ENCODE assay signal across 8 cellular contexts in the genomic region with DNA sequence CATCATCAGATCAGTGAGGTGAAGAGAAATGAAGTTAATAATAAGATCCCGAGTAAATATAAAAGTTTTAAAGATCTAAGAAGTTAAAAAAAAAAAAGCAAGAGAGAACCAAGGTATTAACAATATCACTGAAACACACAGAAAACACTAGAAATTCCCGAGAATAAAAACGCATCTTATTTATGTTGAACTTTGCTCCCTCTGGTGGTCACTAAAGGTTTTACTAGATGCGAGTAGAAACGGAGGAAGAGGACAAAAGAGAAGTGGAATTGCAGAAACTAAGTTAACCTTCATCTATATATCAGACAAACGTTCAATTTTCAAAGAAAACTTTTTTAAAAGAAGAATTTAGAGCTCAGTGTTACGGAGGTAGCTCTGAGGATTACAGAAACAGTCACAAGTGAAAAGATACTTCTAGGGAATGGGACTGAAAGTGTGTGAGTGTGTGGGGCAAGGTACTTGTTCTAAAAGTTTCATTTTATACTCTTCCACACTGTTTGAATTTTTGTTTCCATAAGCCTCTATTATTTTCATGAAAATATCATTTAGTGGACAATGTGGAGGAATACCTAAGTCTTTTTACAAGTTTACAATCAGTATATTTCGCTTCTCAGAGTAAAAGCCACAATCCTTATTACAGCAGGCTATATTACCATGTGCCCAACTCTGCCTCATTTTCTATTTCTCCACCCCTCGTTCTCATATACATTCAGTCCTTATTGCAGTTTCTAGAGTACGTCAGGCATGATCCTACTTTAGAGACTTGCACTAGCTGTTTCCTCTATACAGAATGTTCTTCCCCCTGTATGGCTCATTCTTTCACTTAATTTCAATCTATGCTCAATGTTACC. TPM values are rescaled to one million over a fixed set of nuclear protein-coding genes. Genes with fewer than 3 reads are reported as not detected.
DNase-seq lines count a peak whose midpoint lies in the region; ATAC-seq, FAIRE-seq and TF ChIP-seq lines count a peak whose summit lies in the region.

No MANE protein-coding gene starts in this region.

- no peak overlapping the region for H3K9ac ChIP-seq in keratinocyte (ENCODE audit: control insufficient read depth, extremely low read depth, insufficient read depth, low read length)

- H3K9me3 ChIP-seq in CD4-positive, alpha-beta T cell (ENCODE audit: control insufficient read depth, low read length): no peaks in the 10 kb centered on the region
- H3K9me3 ChIP-seq in keratinocyte (ENCODE audit: control insufficient read depth, low read depth, low read length): no peaks in the 10 kb centered on the region

- FAIRE-seq in keratinocyte (lab: Jason Lieb, UNC): no peak

- DNase-seq in CD4-positive, alpha-beta T cell: no peak
- DNase-seq in GM20000 (ENCODE audit: low spot score) (peak; percentile 48), NCI-H446 (lab: John Stamatoyannopoulos, UW) (peak; percentile 55 to 80), astrocyte of the spinal cord (ENCODE audit: low read depth, low spot score) (peak; percentile 73), keratinocyte (ENCODE audit: low read depth, low spot score) (peak; percentile 25), type B pancreatic cell (ENCODE audit: extremely low spot score, unreplicated experiment) (no peak)
- no peak for DNase-seq in activated CD8-positive, alpha-beta memory T cell treated with anti-CD3 and anti-CD28 coated beads, Interleukin-2, amount 10 ng/mL, durations not matched to agents 7 days and 5 days

- peak; percentile 52 for ATAC-seq in CD4-positive, alpha-beta T cell (ENCODE audit: poor library complexity)
- no peak for ATAC-seq in activated CD8-positive, alpha-beta memory T cell treated with anti-CD3 and anti-CD28 coated beads, Interleukin-2, amount 10 ng/mL, durations not matched to agents 7 days and 5 days
- no peak for ATAC-seq in HG03095 (IDR thresholded peaks at IDR 0.05; ENCODE audit: unreplicated experiment)

- peaks cover 10% of the 10 kb centered on the region for H3K79me2 ChIP-seq in keratinocyte (ENCODE audit: control insufficient read depth, insufficient read depth, low read length)

- in situ Hi-C loops in astrocyte of the spinal cord (cut with HindIII; ENCODE audit: low sequenced_read_pairs): no loop called here

- peaks cover 9 to 18% of the 10 kb centered on the region in 2 experiments for H3K36me3 ChIP-seq in keratinocyte (ENCODE audit: control insufficient read depth in 2 of 2, extremely low read depth in 1 of 2, insufficient read depth in 2 of 2, low read length in 2 of 2)

- no peak overlapping the region for H3K27ac ChIP-seq in CD4-positive, alpha-beta T cell (ENCODE audit: low read depth, low read length)
- no peak overlapping the region for H3K27ac ChIP-seq in keratinocyte (ENCODE audit: control insufficient read depth, insufficient read depth, low read length)

- dilution Hi-C loops in keratinocyte (cut with MboI; ENCODE audit: extremely low pct_ligation_motif_present, low sequenced_read_pairs): no loop called here

- H3K27me3 Mint-ChIP-seq in CD4-positive, alpha-beta T cell: no peaks in the 10 kb centered on the region
- no peaks in the 10 kb centered on the region for H3K27me3 Mint-ChIP-seq in type B pancreatic cell
- H3K27me3 Mint-ChIP-seq in activated CD8-positive, alpha-beta memory T cell treated with anti-CD3 and anti-CD28 coated beads, Interleukin-2, amount 10 ng/mL, durations not matched to agents 7 days and 5 days: no peaks in the 10 kb centered on the region

- intact Hi-C loops in CD4-positive, alpha-beta T cell (cut with DNase I, micrococcal nuclease): loop anchor here (1.0 to 5.0 kb wide), 3 partner anchors 20 to 775 kb away; partner anchors contain the start of gene ACBD6 (in 1 of the 2)

- no peaks in the 10 kb centered on the region for H3K9me1 ChIP-seq in keratinocyte (ENCODE audit: control insufficient read depth, extremely low read depth, insufficient read depth, low read length)

- TF ChIP-seq CTCF in CD4-positive, alpha-beta T cell (IDR thresholded peaks at IDR 0.05): peak; percentile 88
- TF ChIP-seq CTCF in GM20000 (IDR thresholded peaks at IDR 0.05; ENCODE audit: extremely low read depth, missing control alignments) (peak; percentile 48), astrocyte of the spinal cord (IDR thresholded peaks at IDR 0.05; ENCODE audit: low read depth, low read length) (peak; percentile 70), keratinocyte (optimal IDR thresholded peaks at IDR 0.05 in 1 of 3, IDR thresholded peaks at IDR 0.05 in 1 of 3, conservative IDR thresholded peaks at IDR 0.05 in 1 of 3; ENCODE audit: extremely low read depth in 1 of 3, insufficient read depth in 2 of 3, low read length in 3 of 3) (peak in 2 of 3 experiments; percentile 37 to 55), type B pancreatic cell (conservative IDR thresholded peaks at IDR 0.05) (peak; percentile 92)

- H3K4me3 Mint-ChIP-seq in CD4-positive, alpha-beta T cell: no peak overlapping the region
- no peak overlapping the region for H3K4me3 Mint-ChIP-seq in type B pancreatic cell
- no peak overlapping the region for H3K4me3 Mint-ChIP-seq in activated CD8-positive, alpha-beta memory T cell treated with anti-CD3 and anti-CD28 coated beads, Interleukin-2, amount 10 ng/mL, durations not matched to agents 7 days and 5 days

- CTCF ChIA-PET in CD4-positive, alpha-beta T cell (lab: Charles Lee): interaction anchor here (0.7 to 1.2 kb wide), 3 partner anchors 19 to 54 kb away, joined by 3 read pairs; partner anchors contain the start of gene ACBD6
- CTCF ChIA-PET in activated CD8-positive, alpha-beta memory T cell treated with anti-CD3 and anti-CD28 coated beads, Interleukin-2, amount 10 ng/mL, durations not matched to agents 7 days and 5 days (lab: Charles Lee): interaction anchor here (0.5 to 1.7 kb wide), 12 partner anchors 9 to 640 kb away, joined by 3 to 7 read pairs (median 4); partner anchors contain the start of gene ACBD6

- POLR2A ChIA-PET in CD4-positive, alpha-beta T cell (lab: Charles Lee): no interaction called here

- peaks cover 2% of the 10 kb centered on the region for H3K4me1 ChIP-seq in keratinocyte (ENCODE audit: control insufficient read depth, extremely low read depth, insufficient read depth, low read length)

- H4K20me1 ChIP-seq in keratinocyte (ENCODE audit: control insufficient read depth, extremely low read depth, insufficient read depth, low read length): no peaks in the 10 kb centered on the region

- no peak overlapping the region for H2AFZ ChIP-seq in keratinocyte (ENCODE audit: control insufficient read depth, low read length)

- no peaks in the 10 kb centered on the region for H3K9me3 Mint-ChIP-seq in CD4-positive, alpha-beta T cell
- H3K9me3 Mint-ChIP-seq in type B pancreatic cell: no peaks in the 10 kb centered on the region
- no peaks in the 10 kb centered on the region for H3K9me3 Mint-ChIP-seq in activated CD8-positive, alpha-beta memory T cell treated with anti-CD3 and anti-CD28 coated beads, Interleukin-2, amount 10 ng/mL, durations not matched to agents 7 days and 5 days (ENCODE audit: low read depth)

- no peaks in the 10 kb centered on the region for H3K27me3 ChIP-seq in CD4-positive, alpha-beta T cell (ENCODE audit: control insufficient read depth, insufficient read depth, low read length)
- no peaks in the 10 kb centered on the region for H3K27me3 ChIP-seq in keratinocyte (ENCODE audit: control insufficient read depth, extremely low read depth, insufficient read depth, low read length)

- H3K4me1 Mint-ChIP-seq in CD4-positive, alpha-beta T cell (ENCODE audit: low read depth): peaks cover 21% of the 10 kb centered on the region
- peaks cover 5% of the 10 kb centered on the region for H3K4me1 Mint-ChIP-seq in type B pancreatic cell (ENCODE audit: unreplicated experiment)
- peaks cover 6% of the 10 kb centered on the region for H3K4me1 Mint-ChIP-seq in activated CD8-positive, alpha-beta memory T cell treated with anti-CD3 and anti-CD28 coated beads, Interleukin-2, amount 10 ng/mL, durations not matched to agents 7 days and 5 days

- H3K4me3 ChIP-seq in astrocyte of the spinal cord (ENCODE audit: low read depth, low read length): no peak overlapping the region
- no peak overlapping the region for H3K4me3 ChIP-seq in keratinocyte (ENCODE audit: control insufficient read depth in 2 of 3, extremely low read depth in 1 of 3, insufficient read depth in 2 of 3, low read depth in 1 of 3, low read length in 3 of 3)

- peak overlapping the region; percentile 24 for H3K4me2 ChIP-seq in keratinocyte (ENCODE audit: control insufficient read depth, extremely low read depth, insufficient read depth, low read depth, low read length)

- H3K36me3 Mint-ChIP-seq in CD4-positive, alpha-beta T cell (ENCODE audit: low read depth): peaks cover 64% of the 10 kb centered on the region
- H3K36me3 Mint-ChIP-seq in type B pancreatic cell: peaks cover 35% of the 10 kb centered on the region
- peaks cover 19% of the 10 kb centered on the region for H3K36me3 Mint-ChIP-seq in activated CD8-positive, alpha-beta memory T cell treated with anti-CD3 and anti-CD28 coated beads, Interleukin-2, amount 10 ng/mL, durations not matched to agents 7 days and 5 days

- H3K27ac Mint-ChIP-seq in CD4-positive, alpha-beta T cell: no peak overlapping the region
- no peak overlapping the region for H3K27ac Mint-ChIP-seq in type B pancreatic cell
- H3K27ac Mint-ChIP-seq in activated CD8-positive, alpha-beta memory T cell treated with anti-CD3 and anti-CD28 coated beads, Interleukin-2, amount 10 ng/mL, durations not matched to agents 7 days and 5 days: no peak overlapping the region

RNA-seq across cellular contexts. Expression of gene ACBD6, which starts 19.7 kb away (rescaled TPM):
- total RNA-seq in CD4-positive, alpha-beta T cell: 10 to 100 TPM; 28.2 to 28.8 TPM
- polyA plus RNA-seq in keratinocyte: 47.5 to 53.6 TPM (median 50.5 TPM) in 3 replicates
- 30.2 TPM for polyA plus RNA-seq in keratinocyte (2011; ENCODE audit: low read depth)
- 52.9 and 66.8 TPM in 2 replicates for polyA plus RNA-seq in keratinocyte (2011; cell fraction: cytosol; rRNA removed)
- 86.1 and 94.6 TPM in 2 replicates for polyA plus RNA-seq in keratinocyte (2011; cell fraction: nucleus; rRNA removed)
- polyA plus RNA-seq in keratinocyte (2012; ENCODE audit: low replicate concordance): 50.4 and 54.0 TPM in 2 replicates
- 56.5 to 87.7 TPM (median 72.0 TPM) in 3 replicates for polyA minus RNA-seq in keratinocyte
- 34.0 TPM for polyA minus RNA-seq in keratinocyte (2011; cell fraction: cytosol; rRNA and poly(A)+ RNA removed)
- 44.4 and 74.8 TPM in 2 replicates for polyA minus RNA-seq in keratinocyte (2011; cell fraction: nucleus; rRNA and poly(A)+ RNA removed)
- total RNA-seq in type B pancreatic cell (ENCODE audit: low replicate concordance): 37.2 and 49.1 TPM in 2 replicates
- 10 to 100 TPM; 39.8 to 41.3 TPM for total RNA-seq in activated CD8-positive, alpha-beta memory T cell treated with anti-CD3 and anti-CD28 coated beads, Interleukin-2, amount 10 ng/mL, durations not matched to agents 7 days and 5 days

Comparison
In these comparisons a context has a peak if more than half of its experiments do, and no peak if none do; other contexts are left out.
1. DNase-seq: peak in GM20000 (single experiment), NCI-H446 (2 of 2), astrocyte of the spinal cord (single experiment) and keratinocyte (single experiment); none in CD4-positive, alpha-beta T cell (0 of 10), type B pancreatic cell (single experiment) and activated CD8-positive, alpha-beta memory T cell treated with anti-CD3 and anti-CD28 coated beads, Interleukin-2, amount 10 ng/mL, durations not matched to agents 7 days and 5 days (single experiment).
2. Peak in every context shown above with its lines, with median percentiles within 50 percentile points of each other: CTCF ChIP-seq.